In genomic region chr7:105195891-105196290, GRCh38 we compare ENCODE assay signal across 29 cellular contexts.
"Had no signal": no experiment of that assay in that cellular context is flagged by ENCODE, and none has a peak within 500 bp of the region (broad histone marks: within the 10 kb centered on the region; RNA-seq: fewer than 3 reads in every experiment).

No MANE protein-coding gene starts in this region.

- DNase-seq: effector memory CD8-positive, alpha-beta T cell; erythroblast; esophagus squamous epithelium; foreskin melanocyte; glutamatergic neuron; heart right ventricle; hippocampal formation; left cardiac atrium; left lung; mesenchymal stem cell; mucosa of descending colon; naive B cell; nephron progenitor cell; occipital lobe; pancreas; right lobe of liver; small intestine; stimulated activated CD4-positive, alpha-beta T cell treated with anti-CD3 and anti-CD28 coated beads, Interleukin-15, amount 100 ng/mL, for 24 hours; stimulated activated CD4-positive, alpha-beta T cell treated with anti-CD3 and anti-CD28 coated beads, Interleukin-2, amount 100 ng/mL, for 48 hours; stimulated activated naive CD8-positive, alpha-beta T cell treated with anti-CD3 and anti-CD28 coated beads, Interleukin-15, Interleukin-2, amounts not matched to agents 100 U/mL and 50 U/mL, for 24 hours; substantia nigra; transverse colon; upper lobe of right lung; uterus had no signal

- FAIRE-seq: endometrium, islet of Langerhans, pancreas, small intestine had no signal

- H3K4me3 ChIP-seq: coronary artery, esophagus squamous epithelium, heart right ventricle, left lung, mucosa of descending colon, pancreas, right lobe of liver, thoracic aorta, transverse colon, upper lobe of right lung, uterus had no signal

- H3K27ac ChIP-seq: coronary artery, esophagus squamous epithelium, heart right ventricle, left lung, pancreas, right lobe of liver, thoracic aorta, transverse colon, upper lobe of right lung, uterus had no signal

- H3K27ac Mint-ChIP-seq: mesothelial cell of epicardium, nephron progenitor cell had no signal

- H3K36me3 ChIP-seq: pancreas, right lobe of liver, thoracic aorta, transverse colon, upper lobe of right lung, uterus had no signal

- H3K27me3 Mint-ChIP-seq: effector memory CD8-positive, alpha-beta T cell; naive B cell had no signal

- H3K27me3 ChIP-seq: esophagus squamous epithelium, heart right ventricle, left lung, pancreas, right lobe of liver, transverse colon, upper lobe of right lung, uterus had no signal

- H3K9me3 ChIP-seq: esophagus squamous epithelium, heart right ventricle, left lung, mucosa of descending colon, pancreas, right lobe of liver, thoracic aorta, transverse colon, upper lobe of right lung, uterus had no signal

- H3K4me3 Mint-ChIP-seq: effector memory CD8-positive, alpha-beta T cell; mesothelial cell of epicardium; naive B cell; nephron progenitor cell had no signal

- ATAC-seq: effector memory CD8-positive, alpha-beta T cell; heart right ventricle; left cardiac atrium; left lung; mucosa of descending colon; pancreas; stimulated activated naive CD8-positive, alpha-beta T cell treated with anti-CD3 and anti-CD28 coated beads, Interleukin-15, Interleukin-2, amounts not matched to agents 100 U/mL and 50 U/mL, for 24 hours; upper lobe of right lung had no signal

- H3K4me1 ChIP-seq: upper lobe of right lung, uterus had no signal

- H3K9me3 Mint-ChIP-seq: effector memory CD8-positive, alpha-beta T cell; mesothelial cell of epicardium; nephron progenitor cell had no signal
